ENCODE assay signal across 21 cellular contexts in genomic region chr6:62672989-62673388, GRCh38.
DNase-seq lines count a peak whose midpoint lies in the region; ATAC-seq, FAIRE-seq and TF ChIP-seq lines count a peak whose summit lies in the region.
"Had no signal": no experiment of that assay in that cellular context is flagged by ENCODE, and none has a peak within 500 bp of the region (broad histone marks: within the 10 kb centered on the region; RNA-seq: fewer than 3 reads in every experiment).

No MANE protein-coding gene starts in this region.

- FAIRE-seq in G401.6 (lab: Jason Lieb, UNC): peak; percentile 33
- FAIRE-seq in frontal cortex (lab: Jason Lieb, UNC): peak; percentile 33
- peak; percentile 20 for FAIRE-seq in pancreas (lab: Jason Lieb, UNC)
- FAIRE-seq: A549, D721Med, GM12878, GM12892, GM18507 had no signal

- no peak for DNase-seq in frontal cortex (ENCODE audit: low spot score in 2 of 2)
- DNase-seq in pancreas: no peak
- DNase-seq in hippocampal formation (lab: John Stamatoyannopoulos, UW): no peak
- no peak for DNase-seq in Right ventricle myocardium superior
- DNase-seq in breast epithelium (ENCODE audit: low spot score in 2 of 2): no peak
- DNase-seq: 8988T; AML-193; Caco-2; Calu3; CD4-positive, alpha-beta T cell; CD8-positive, alpha-beta T cell; DMS79 treated with DMSO at 0.1 percent for 48 hours; GDM1 had no signal

- H3K9me3 ChIP-seq in pancreas (no peaks in the 10 kb centered on the region), breast epithelium (peaks cover 0 to 15% of the 10 kb centered on the region in 2 donors)
- H3K9me3 ChIP-seq: A549, Caco-2 had no signal

- H3K27ac ChIP-seq in pancreas (no peak overlapping the region), breast epithelium (no peak overlapping the region)
- H3K27ac ChIP-seq: A549; BLaER1 treated with 17β-estradiol and CSF1 and Interleukin-3, amounts not matched to agents 10 nM and 100 nM; C4-2B had no signal

- H3K27me3 ChIP-seq in pancreas (no peaks in the 10 kb centered on the region), breast epithelium (no peaks in the 10 kb centered on the region)
- H3K27me3 ChIP-seq: BLaER1 treated with 17β-estradiol and CSF1 and Interleukin-3, amounts not matched to agents 10 nM and 100 nM had no signal

- intact Hi-C loops in pancreas (cut with DNase I) (no loop called here), Right ventricle myocardium superior (cut with DNase I) (no loop called here), breast epithelium (cut with DNase I; ENCODE audit: low total_unique reads) (no loop called here)

- H3K4me1 ChIP-seq in pancreas (no peaks in the 10 kb centered on the region), breast epithelium (no peaks in the 10 kb centered on the region)
- H3K4me1 ChIP-seq: A549; BLaER1 treated with 17β-estradiol and CSF1 and Interleukin-3, amounts not matched to agents 10 nM and 100 nM; Caco-2 had no signal

- H3K4me3 ChIP-seq in pancreas (no peak overlapping the region), breast epithelium (no peak overlapping the region)
- H3K4me3 ChIP-seq: A549; BLaER1 treated with 17β-estradiol and CSF1 and Interleukin-3, amounts not matched to agents 10 nM and 100 nM; GM12878 had no signal

- H3K36me3 ChIP-seq in pancreas (no peaks in the 10 kb centered on the region), breast epithelium (no peaks in the 10 kb centered on the region)
- H3K36me3 ChIP-seq: BLaER1 treated with 17β-estradiol and CSF1 and Interleukin-3, amounts not matched to agents 10 nM and 100 nM had no signal

- ATAC-seq in pancreas (no peak), Right ventricle myocardium superior (ENCODE audit: poor library complexity) (no peak)
- ATAC-seq: A549; CD8-positive, alpha-beta T cell; GM12878 had no signal

- TF ChIP-seq POLR2A in breast epithelium (IDR thresholded peaks at IDR 0.05): no peak

- no peak for TF ChIP-seq CTCF in pancreas (IDR thresholded peaks at IDR 0.05)
- no peak for TF ChIP-seq CTCF in breast epithelium (IDR thresholded peaks at IDR 0.05)
